ENCODE assay signal across 17 cellular contexts in the genomic region with DNA sequence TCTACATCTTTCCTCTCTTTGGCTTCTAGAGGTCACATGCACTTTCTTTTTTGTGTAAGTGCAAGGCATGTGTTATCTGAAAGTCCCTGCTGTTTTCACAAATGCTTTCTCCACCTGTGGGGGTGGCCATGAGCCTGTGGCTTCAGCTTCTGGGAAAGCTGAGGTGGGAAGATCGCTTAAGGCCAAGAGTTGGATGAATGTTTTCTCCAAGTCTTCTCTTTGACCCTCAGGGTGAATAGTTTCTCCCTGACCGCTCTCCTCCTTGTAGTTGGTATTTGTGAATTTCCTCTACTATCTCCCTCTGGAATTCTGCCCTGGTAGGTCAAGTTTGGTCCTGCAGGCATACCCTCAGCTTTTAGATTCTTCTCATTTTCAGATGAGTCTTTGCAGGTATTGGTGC.
"Had no signal": no experiment of that assay in that cellular context is flagged by ENCODE, and none has a peak within 500 bp of the region (broad histone marks: within the 10 kb centered on the region; RNA-seq: fewer than 3 reads in every experiment).

No MANE protein-coding gene starts in this region.

- DNase-seq: activated CD4-positive, alpha-beta memory T cell treated with anti-CD3 and anti-CD28 coated beads, Interleukin-2, amount 10 ng/mL, durations not matched to agents 7 days and 5 days; activated CD4-positive, alpha-beta T cell treated with anti-CD3 and anti-CD28 coated beads for 4 hours; activated naive CD4-positive, alpha-beta T cell treated with anti-CD3 and anti-CD28 coated beads, Interleukin-2, amount 10 ng/mL, durations not matched to agents 7 days and 5 days; activated T-cell treated with anti-CD3 and anti-CD28 coated beads, Interleukin-2, amount 50 U/mL, for 24 hours; hippocampal formation; kidney glomerular epithelial cell; midbrain; psoas muscle; right lobe of liver; spleen; stomach; testis had no signal

- H3K4me1 ChIP-seq: ascending aorta, breast epithelium, right lobe of liver, testis had no signal

- FAIRE-seq: TTC549 had no signal

- H3K4me3 ChIP-seq: ascending aorta, breast epithelium, psoas muscle, right lobe of liver, spleen, stomach, testis had no signal

- H3K27ac ChIP-seq: ascending aorta, psoas muscle, right lobe of liver, spleen, stomach, testis had no signal

- H3K27me3 ChIP-seq: ascending aorta, breast epithelium, right lobe of liver, spleen, stomach, testis had no signal

- H3K9me3 ChIP-seq: ascending aorta, breast epithelium, psoas muscle, right lobe of liver, spleen, stomach, testis had no signal

- ATAC-seq: esophagus mucosa, psoas muscle, right lobe of liver, WTC11 had no signal

- H3K36me3 ChIP-seq: ascending aorta, breast epithelium, right lobe of liver, spleen, stomach had no signal
